In genomic region chr11:122069946-122070345, GRCh38 we compare ENCODE assay signal across 8 cellular contexts. TPM values are rescaled to one million over a fixed set of nuclear protein-coding genes. Genes with fewer than 3 reads are reported as not detected.
DNase-seq lines count a peak whose midpoint lies in the region; ATAC-seq and TF ChIP-seq lines count a peak whose summit lies in the region.

No MANE protein-coding gene starts in this region.

- no peak overlapping the region for H3K14ac ChIP-seq in IMR-90 (replicated peaks; ENCODE audit: low read depth, low read length)

- no peaks in the 10 kb centered on the region; the same call in none of the 2 replicates for H3K4me1 ChIP-seq in BE2C
- H3K4me1 ChIP-seq in IMR-90 (ENCODE audit: control insufficient read depth, insufficient read depth, low read length): peaks cover 17% of the 10 kb centered on the region

- in situ Hi-C loops in IMR-90 (cut with MboI; ENCODE audit: low sequenced_read_pairs): no loop called here

- no peak overlapping the region for H3K27ac ChIP-seq in IMR-90 (ENCODE audit: insufficient read depth, low read length)
- H3K27ac ChIP-seq in temporal lobe (ENCODE audit: low read depth, low read length): peak overlapping the region; percentile 28

- no CpG with 5 or more reads among the region's 4 CpGs for WGBS in IMR-90 (ENCODE audit: extremely low coverage in 2 of 2, insufficient read length in 1 of 2), 2 experiments

- intact Hi-C loops in IMR-90 (cut with micrococcal nuclease): no loop called here

- peaks cover 12% of the 10 kb centered on the region for H3K9me1 ChIP-seq in IMR-90 (ENCODE audit: insufficient read depth, low read length)

- H3K27ac Mint-ChIP-seq in stimulated activated naive CD8-positive, alpha-beta T cell treated with anti-CD3 and anti-CD28 coated beads, Interleukin-15, amount 100 ng/mL, for 72 hours: no peak overlapping the region

- peaks cover 8 to 55% of the 10 kb centered on the region in 2 experiments for H3K79me1 ChIP-seq in IMR-90 (ENCODE audit: low read depth in 1 of 2, low read length in 2 of 2)

- CTCF ChIA-PET in IMR-90 (lab: Yijun Ruan, JAX): interaction anchor here (0.7 to 0.8 kb wide), 2 partner anchors 336 to 408 kb away, joined by 3 read pairs; no protein-coding TSS in a partner anchor

- no peaks in the 10 kb centered on the region for H4K20me1 ChIP-seq in IMR-90 (ENCODE audit: insufficient read depth, low read length)

- BruUV-seq in IMR-90 (replicated peaks; lab: Mats Ljungman, UMichigan): no TSS peak

- no peak overlapping the region for H3K23ac ChIP-seq in IMR-90 (ENCODE audit: low read depth, low read length)

- H3K27me3 ChIP-seq in BE2C: no peaks in the 10 kb centered on the region
- no peaks in the 10 kb centered on the region for H3K27me3 ChIP-seq in IMR-90 (ENCODE audit: control insufficient read depth, insufficient read depth, low read length)

- DNase-seq in BE2C: peak; percentile 88
- DNase-seq in IMR-90: peak; percentile 91
- peak in 48 of 58 donors; percentile 6 to 87 (median 54) for DNase-seq in anterior cingulate cortex (lab: John Stamatoyannopoulos, UW)
- peak in 36 of 51 donors; percentile 6 to 75 (median 54) for DNase-seq in hypothalamus (lab: John Stamatoyannopoulos, UW)
- no peak for DNase-seq in activated effector memory CD4-positive, alpha-beta T cell treated with Interleukin-2 at 50 U/mL for 16 hours
- no peak for DNase-seq in stimulated activated naive CD8-positive, alpha-beta T cell treated with anti-CD3 and anti-CD28 coated beads, Interleukin-15, amount 100 ng/mL, for 72 hours
- no peak for DNase-seq in activated naive CD4-positive, alpha-beta T cell treated with anti-CD3 and anti-CD28 coated beads, Interleukin-2, amount 50 U/mL, for 16 hours

- H2AK5ac ChIP-seq in IMR-90 (ENCODE audit: low read depth, low read length): 0 out of 2 replicates have a peak overlapping the region, but pooled peaks have one; percentile 35

- H2BK5ac ChIP-seq in IMR-90 (ENCODE audit: low read depth, low read length, poor library complexity, severe bottlenecking): peak overlapping the region; percentile 65

- ATAC-seq in IMR-90 (ENCODE audit: low read depth): no peak; the same call in 1 of the 2 replicates
- no peak for ATAC-seq in stimulated activated naive CD8-positive, alpha-beta T cell treated with anti-CD3 and anti-CD28 coated beads, Interleukin-15, amount 100 ng/mL, for 72 hours

- H3K36me3 ChIP-seq in BE2C (no peaks in the 10 kb centered on the region), IMR-90 (ENCODE audit: control insufficient read depth, insufficient read depth, low read length) (peaks cover 8% of the 10 kb centered on the region)

- peak overlapping the region; percentile 47 for H3K4me3 ChIP-seq in BE2C (ENCODE audit: low read depth, low read length)
- no peak overlapping the region for H3K4me3 ChIP-seq in IMR-90 (ENCODE audit: insufficient read depth, low read depth, low read length)

- no peak for TF ChIP-seq RAD21 in IMR-90 (IDR thresholded peaks at IDR 0.05; ENCODE audit: low read length)

- H3K4ac ChIP-seq in IMR-90 (ENCODE audit: low read depth, low read length): no peak overlapping the region

- no peak for TF ChIP-seq POLR2A in IMR-90 (IDR thresholded peaks at IDR 0.05; ENCODE audit: low read depth, low read length)

- POLR2A ChIA-PET in IMR-90 (lab: Charles Lee; ENCODE audit: unreplicated experiment): interaction anchor here (0.6 kb wide), 1 partner anchor 32 kb away, joined by 3 read pairs; no protein-coding TSS in a partner anchor

- H3K56ac ChIP-seq in IMR-90 (ENCODE audit: extremely low read depth, insufficient read depth, low read length): no peak overlapping the region

- no peaks in the 10 kb centered on the region for H3K4me1 Mint-ChIP-seq in stimulated activated naive CD8-positive, alpha-beta T cell treated with anti-CD3 and anti-CD28 coated beads, Interleukin-15, amount 100 ng/mL, for 72 hours

- dilution Hi-C loops in IMR-90 (cut with HindIII; ENCODE audit: low sequenced_read_pairs, unreplicated experiment): no loop called here

- no peak for TF ChIP-seq CTCF in BE2C (IDR thresholded peaks at IDR 0.05; ENCODE audit: low read depth, low read length)
- no peak for TF ChIP-seq CTCF in IMR-90 (conservative IDR thresholded peaks at IDR 0.05; ENCODE audit: low read depth, low read length)

- no peak overlapping the region for H2BK15ac ChIP-seq in IMR-90 (ENCODE audit: low read depth, low read length)

- H3K9me3 Mint-ChIP-seq in stimulated activated naive CD8-positive, alpha-beta T cell treated with anti-CD3 and anti-CD28 coated beads, Interleukin-15, amount 100 ng/mL, for 72 hours: no peaks in the 10 kb centered on the region

- no peak overlapping the region for H2AFZ ChIP-seq in IMR-90 (replicated peaks; ENCODE audit: low read length, poor library complexity)

- H3K9me3 ChIP-seq in BE2C: no peaks in the 10 kb centered on the region
- peaks cover 3% of the 10 kb centered on the region; the same call in 1 of the 2 replicates for H3K9me3 ChIP-seq in IMR-90 (ENCODE audit: control insufficient read depth, insufficient read depth, low read length)

- H4K91ac ChIP-seq in IMR-90 (ENCODE audit: insufficient read depth, low read depth, low read length): no peak overlapping the region

- H2BK120ac ChIP-seq in IMR-90 (ENCODE audit: low read depth, low read length): no peak overlapping the region

- no peak overlapping the region for H2BK20ac ChIP-seq in IMR-90 (ENCODE audit: low read depth, low read length)

- no peak overlapping the region for H3K18ac ChIP-seq in IMR-90 (ENCODE audit: low read depth, low read length)

- no peaks in the 10 kb centered on the region for H3K27me3 Mint-ChIP-seq in stimulated activated naive CD8-positive, alpha-beta T cell treated with anti-CD3 and anti-CD28 coated beads, Interleukin-15, amount 100 ng/mL, for 72 hours

- H3K4me3 Mint-ChIP-seq in stimulated activated naive CD8-positive, alpha-beta T cell treated with anti-CD3 and anti-CD28 coated beads, Interleukin-15, amount 100 ng/mL, for 72 hours: no peak overlapping the region

- peak overlapping the region in 1 of 2 experiments; percentile 25; a peak in 1 of 4 replicates for H4K8ac ChIP-seq in IMR-90 (ENCODE audit: low read depth in 2 of 2, low read length in 2 of 2)

- peak overlapping the region; percentile 23; the same call in 1 of the 2 replicates for H3K4me2 ChIP-seq in IMR-90 (ENCODE audit: low read depth, low read length)

- H3K9ac ChIP-seq in IMR-90 (ENCODE audit: low read depth, low read length): peak overlapping the region; percentile 6; the same call in 1 of the 2 replicates

- no peak overlapping the region for H4K5ac ChIP-seq in IMR-90 (ENCODE audit: low read depth, low read length)

- H2AK9ac ChIP-seq in IMR-90 (replicated peaks; ENCODE audit: low read depth, low read length, poor library complexity): no peak overlapping the region

TF ChIP-seq in IMR-90, 13 proteins besides CTCF, POLR2A, EP300 and RAD21:
- TF ChIP-seq, protein P1, sequence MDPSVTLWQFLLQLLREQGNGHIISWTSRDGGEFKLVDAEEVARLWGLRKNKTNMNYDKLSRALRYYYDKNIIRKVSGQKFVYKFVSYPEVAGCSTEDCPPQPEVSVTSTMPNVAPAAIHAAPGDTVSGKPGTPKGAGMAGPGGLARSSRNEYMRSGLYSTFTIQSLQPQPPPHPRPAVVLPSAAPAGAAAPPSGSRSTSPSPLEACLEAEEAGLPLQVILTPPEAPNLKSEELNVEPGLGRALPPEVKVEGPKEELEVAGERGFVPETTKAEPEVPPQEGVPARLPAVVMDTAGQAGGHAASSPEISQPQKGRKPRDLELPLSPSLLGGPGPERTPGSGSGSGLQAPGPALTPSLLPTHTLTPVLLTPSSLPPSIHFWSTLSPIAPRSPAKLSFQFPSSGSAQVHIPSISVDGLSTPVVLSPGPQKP (IDR thresholded peaks at IDR 0.05; ENCODE audit: borderline replicate concordance, low read depth, low read length): no peak
- no peak for TF ChIP-seq USF2 (IDR thresholded peaks at IDR 0.05; ENCODE audit: low read depth, low read length)
- no peak for TF ChIP-seq MAFK (IDR thresholded peaks at IDR 0.05; ENCODE audit: low read depth, low read length)
- TF ChIP-seq NFE2L2 (IDR thresholded peaks at IDR 0.05; ENCODE audit: low read depth, low read length): no peak
- no peak for TF ChIP-seq MXI1 (IDR thresholded peaks at IDR 0.05; ENCODE audit: borderline replicate concordance, low read depth, low read length)
- TF ChIP-seq MAZ (IDR thresholded peaks at IDR 0.05; ENCODE audit: borderline replicate concordance, low read depth, low read length): no peak
- TF ChIP-seq CEBPB (IDR thresholded peaks at IDR 0.05; ENCODE audit: low read depth, low read length): no peak
- no peak for TF ChIP-seq SMC3 (IDR thresholded peaks at IDR 0.05; ENCODE audit: low read depth, low read length)

RNA-seq across cellular contexts. Expression of gene BLID, which starts 46.1 kb away (rescaled TPM):
- polyA plus RNA-seq in BE2C (2012; ENCODE audit: insufficient read depth, insufficient read length, low read depth): not detected
- total RNA-seq in IMR-90 (2012; rRNA removed) (25.8 and 30.8 TPM in 2 replicates), temporal lobe (5.9 TPM)
- 0.13 and 0.24 TPM in 2 replicates for polyA plus RNA-seq in IMR-90 (2012; rRNA removed)
- polyA plus RNA-seq in IMR-90 (2012; cell fraction: cytosol; rRNA removed): not detected in 2 replicates
- 0.24 and 2.9 TPM in 2 replicates for polyA plus RNA-seq in IMR-90 (2012; cell fraction: nucleus; rRNA removed; ENCODE audit: low replicate concordance)

Comparison
In these comparisons a context has a peak if more than half of its experiments do, and no peak if none do; other contexts are left out.
1. DNase-seq: peak in BE2C (single experiment), IMR-90 (single experiment), anterior cingulate cortex (48 of 58) and hypothalamus (36 of 51); none in activated effector memory CD4-positive, alpha-beta T cell treated with Interleukin-2 at 50 U/mL for 16 hours (single experiment), stimulated activated naive CD8-positive, alpha-beta T cell treated with anti-CD3 and anti-CD28 coated beads, Interleukin-15, amount 100 ng/mL, for 72 hours (0 of 2) and activated naive CD4-positive, alpha-beta T cell treated with anti-CD3 and anti-CD28 coated beads, Interleukin-2, amount 50 U/mL, for 16 hours (single experiment).